8 cellular contexts compared by ENCODE assay signal in the genomic region with DNA sequence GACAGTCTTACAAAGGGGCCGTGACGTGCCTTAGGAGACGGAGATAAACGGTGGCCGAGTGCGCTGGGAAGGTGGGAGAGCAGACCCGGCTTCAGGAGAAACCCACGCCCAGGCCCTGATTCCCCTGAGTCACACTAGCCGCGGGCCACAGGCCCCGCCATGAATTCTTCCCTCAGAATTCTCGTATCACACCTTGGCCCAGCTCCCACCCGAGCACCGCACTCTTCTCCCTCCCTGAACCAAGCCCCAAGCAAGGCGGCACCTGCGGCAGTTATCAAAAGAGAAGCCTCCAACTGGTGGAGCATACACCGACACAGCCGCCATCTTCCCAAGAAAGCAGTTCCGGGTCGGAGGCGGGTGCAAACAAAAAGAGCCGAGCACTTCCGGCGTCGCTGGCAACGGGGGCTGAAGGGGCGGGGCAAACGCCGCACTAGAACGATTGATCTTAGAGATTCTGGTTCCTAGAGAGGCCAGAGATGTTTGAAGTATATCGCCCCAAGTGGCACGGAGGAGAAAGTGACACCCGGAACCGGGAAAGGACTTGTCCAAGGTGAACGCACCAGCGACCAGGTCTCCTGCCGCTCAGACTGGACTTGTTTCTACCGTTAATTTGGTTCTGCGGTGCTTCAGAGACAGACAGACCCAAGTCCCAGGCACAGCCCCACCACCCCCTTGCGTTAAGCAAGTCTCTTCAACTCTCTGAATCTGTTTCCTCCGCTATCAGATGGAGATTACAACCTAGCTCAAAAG. TPM values are rescaled to one million over a fixed set of nuclear protein-coding genes. Genes with fewer than 3 reads are reported as not detected.
DNase-seq lines count a peak whose midpoint lies in the region; ATAC-seq, FAIRE-seq and TF ChIP-seq lines count a peak whose summit lies in the region.

A gene (minus strand): TSS at position 341 of the 750 bp plus-strand sequence. CDS start 17 bp downstream, at position 324.

- H3K4me1 ChIP-seq in OCI-LY3 (ENCODE audit: low read length) = peaks cover 16% of the 10 kb centered on the region
- peaks cover 25% of the 10 kb centered on the region for H3K4me1 ChIP-seq in mononuclear cell (ENCODE audit: insufficient read depth, low read length)

- peak; percentile 74 for TF ChIP-seq CTCF in D721Med (IDR thresholded peaks at IDR 0.05; ENCODE audit: insufficient read depth, missing control alignments)
- TF ChIP-seq CTCF in OCI-LY3 (IDR thresholded peaks at IDR 0.05; ENCODE audit: low read depth, low read length) = peak; percentile 76

- H3K36me3 ChIP-seq in OCI-LY3 (replicated peaks; ENCODE audit: low read depth, low read length) = peaks cover 31% of the 10 kb centered on the region

- peak within 1 kb of the TSS; percentile 23 for H3K27ac ChIP-seq in OCI-LY3 (ENCODE audit: low read length)

- FAIRE-seq in D721Med (lab: Jason Lieb, UNC) = no peak

- H3K9me3 ChIP-seq in OCI-LY3 (ENCODE audit: insufficient read depth, low read length) (no peaks in the 10 kb centered on the region), mononuclear cell (ENCODE audit: low read depth, low read length) (no peaks in the 10 kb centered on the region)

- peak within 1 kb of the TSS; percentile 94 for H3K4me3 ChIP-seq in OCI-LY3 (ENCODE audit: low read length)
- peak within 1 kb of the TSS; percentile 66 for H3K4me3 ChIP-seq in mononuclear cell (ENCODE audit: low read length)

- H3K9ac ChIP-seq in OCI-LY3 (ENCODE audit: low read length) = peak within 1 kb of the TSS; percentile 77

- H3K27me3 ChIP-seq in OCI-LY3 (ENCODE audit: low read depth, low read length) = no peaks in the 10 kb centered on the region
- no peaks in the 10 kb centered on the region for H3K27me3 ChIP-seq in mononuclear cell (ENCODE audit: insufficient read depth, low read length)

- peak within 1 kb of the TSS; percentile 78 for H3K4me2 ChIP-seq in OCI-LY3 (ENCODE audit: low read length)

- H2AFZ ChIP-seq in OCI-LY3 (ENCODE audit: low read depth, low read length) = peak within 1 kb of the TSS; percentile 99

- ATAC-seq in GM21447 (IDR thresholded peaks at IDR 0.05; ENCODE audit: unreplicated experiment) = peak; percentile 95

- peaks cover 25% of the 10 kb centered on the region for H3K79me2 ChIP-seq in OCI-LY3 (ENCODE audit: low read length)

- DNase-seq in D721Med (ENCODE audit: insufficient read length, low spot score) (peak; percentile 76), HuH-7 (ENCODE audit: low spot score) (peak; percentile 85), activated T-cell treated with anti-CD3 and anti-CD28 coated beads for 1 hour (ENCODE audit: low read depth) (peak; percentile 96), epidermal melanocyte (ENCODE audit: insufficient read length, low spot score) (peak; percentile 83)
- DNase-seq in stimulated activated CD8-positive, alpha-beta memory T cell treated with anti-CD3 and anti-CD28 coated beads, Interleukin-4, amount 100 ng/mL, for 24 hours (ENCODE audit: low read depth) = peak; percentile 95

- H4K20me1 ChIP-seq in OCI-LY3 (ENCODE audit: insufficient read depth, low read length) = no peaks in the 10 kb centered on the region

RNA-seq across cellular contexts. Expression of the gene that starts here (rescaled TPM):
- 83.0 TPM for total RNA-seq in mononuclear cell

Comparison
In these comparisons a context has a peak if more than half of its experiments do, and no peak if none do; other contexts are left out.
1. Peak in every context shown above with its lines: DNase-seq, ATAC-seq, H3K4me3 ChIP-seq and H3K27ac ChIP-seq.